8 cellular contexts compared by ENCODE assay signal in genomic region chr2:48530033-48530804, GRCh38. TPM values are rescaled to one million over a fixed set of nuclear protein-coding genes. Genes with fewer than 3 reads are reported as not detected.
DNase-seq lines count a peak whose midpoint lies in the region; FAIRE-seq and TF ChIP-seq lines count a peak whose summit lies in the region.

A gene with protein sequence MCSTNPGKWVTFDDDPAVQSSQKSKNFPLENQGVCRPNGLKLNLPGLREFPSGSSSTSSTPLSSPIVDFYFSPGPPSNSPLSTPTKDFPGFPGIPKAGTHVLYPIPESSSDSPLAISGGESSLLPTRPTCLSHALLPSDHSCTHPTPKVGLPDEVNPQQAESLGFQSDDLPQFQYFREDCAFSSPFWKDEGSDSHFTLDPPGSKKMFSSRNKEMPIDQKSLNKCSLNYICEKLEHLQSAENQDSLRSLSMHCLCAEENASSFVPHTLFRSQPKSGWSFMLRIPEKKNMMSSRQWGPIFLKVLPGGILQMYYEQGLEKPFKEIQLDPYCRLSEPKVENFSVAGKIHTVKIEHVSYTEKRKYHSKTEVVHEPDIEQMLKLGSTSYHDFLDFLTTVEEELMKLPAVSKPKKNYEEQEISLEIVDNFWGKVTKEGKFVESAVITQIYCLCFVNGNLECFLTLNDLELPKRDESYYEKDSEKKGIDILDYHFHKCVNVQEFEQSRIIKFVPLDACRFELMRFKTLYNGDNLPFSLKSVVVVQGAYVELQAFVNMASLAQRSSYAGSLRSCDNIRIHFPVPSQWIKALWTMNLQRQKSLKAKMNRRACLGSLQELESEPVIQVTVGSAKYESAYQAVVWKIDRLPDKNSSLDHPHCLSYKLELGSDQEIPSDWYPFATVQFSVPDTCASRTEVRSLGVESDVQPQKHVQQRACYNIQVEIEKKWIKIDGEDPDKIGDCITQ (plus strand): TSS chr2:48530154. CDS start chr2:48580634, 50,480 bp downstream.

- FAIRE-seq in small intestine (lab: Jason Lieb, UNC) = no peak

- no peaks in the 10 kb centered on the region; the same call in 1 of the 2 replicates for H3K36me3 ChIP-seq in HAP-1 (replicated peaks)
- H3K36me3 ChIP-seq in SK-N-SH (replicated peaks in 1 of 2; ENCODE audit: control insufficient read depth in 1 of 2, insufficient read depth in 2 of 2, low read length in 1 of 2) = no peaks in the 10 kb centered on the region
- no peaks in the 10 kb centered on the region for H3K36me3 ChIP-seq in small intestine (ENCODE audit: control insufficient read depth in 2 of 2, insufficient read depth in 2 of 2, low read length in 2 of 2)

- POLR2A ChIA-PET in SK-N-SH (lab: Yijun Ruan, JAX) = no interaction called here

- H3K4me3 ChIP-seq in HAP-1 (peak within 1 kb of the TSS; percentile 67), SK-N-SH (ENCODE audit: low read depth in 2 of 2, low read length in 1 of 2) (peak within 1 kb of the TSS; percentile 70 to 92), astrocyte of the spinal cord (ENCODE audit: low read depth, low read length) (peak within 1 kb of the TSS; percentile 68), small intestine (ENCODE audit: low read depth in 1 of 2, low read length in 2 of 2) (peak within 1 kb of the TSS; percentile 61 to 69)

- H3F3A ChIP-seq in SK-N-SH (replicated peaks; ENCODE audit: insufficient read depth) = peaks cover 30% of the 10 kb centered on the region

- H3K27ac ChIP-seq in SK-N-SH (ENCODE audit: low read depth in 2 of 2, low read length in 1 of 2) (peak within 1 kb of the TSS; percentile 82 to 91), small intestine (ENCODE audit: low read depth in 1 of 2, low read length in 1 of 2) (peak within 1 kb of the TSS in 1 of 2 donors; percentile 74)

- peaks cover 17% of the 10 kb centered on the region; the same call in 1 of the 2 replicates for H3K79me2 ChIP-seq in SK-N-SH (ENCODE audit: insufficient read depth)

- WGBS in SK-N-SH (ENCODE audit: low lambda C conversion rate) = 2% methylated on average over 44 of the region's 62 CpGs
- 1 to 2% (median 1%) methylated on average over 43 to 59 of the region's 62 CpGs for WGBS in small intestine, 3 donors

- CTCF ChIA-PET in SK-N-SH (lab: Yijun Ruan, JAX) = interaction anchor here (1.0 to 2.6 kb wide), 3 partner anchors 10 to 59 kb away, joined by 3 to 7 read pairs (median 4); no protein-coding TSS in a partner anchor

- TF ChIP-seq CTCF in SK-N-SH (IDR thresholded peaks at IDR 0.05) (peak; percentile 28), astrocyte of the spinal cord (IDR thresholded peaks at IDR 0.05; ENCODE audit: low read depth, low read length) (no peak)

- H3K9me3 ChIP-seq in HAP-1 (no peaks in the 10 kb centered on the region), SK-N-SH (no peaks in the 10 kb centered on the region), small intestine (ENCODE audit: control insufficient read depth, low read depth) (no peaks in the 10 kb centered on the region)

- H3K4me2 ChIP-seq in SK-N-SH = peak within 1 kb of the TSS; percentile 96

- H4K20me1 ChIP-seq in SK-N-SH (ENCODE audit: insufficient read depth) = no peaks in the 10 kb centered on the region

- no peaks in the 10 kb centered on the region for H3K9me2 ChIP-seq in SK-N-SH

- H3K4me1 ChIP-seq in HAP-1 = peaks cover 19% of the 10 kb centered on the region
- H3K4me1 ChIP-seq in SK-N-SH (ENCODE audit: control insufficient read depth in 1 of 2, insufficient read depth in 2 of 2, low read depth in 1 of 2, low read length in 1 of 2) = peaks cover 4 to 15% of the 10 kb centered on the region in 2 experiments; a peak in 3 of 4 replicates
- peaks cover 0 to 6% of the 10 kb centered on the region in 2 donors for H3K4me1 ChIP-seq in small intestine (ENCODE audit: control insufficient read depth in 2 of 2, insufficient read depth in 1 of 2, low read depth in 1 of 2, low read length in 1 of 2)

- no peaks in the 10 kb centered on the region for H3K27me3 ChIP-seq in HAP-1 (ENCODE audit: low read depth)
- H3K27me3 ChIP-seq in SK-N-SH (ENCODE audit: insufficient read depth) = no peaks in the 10 kb centered on the region
- no peaks in the 10 kb centered on the region for H3K27me3 ChIP-seq in small intestine (ENCODE audit: control insufficient read depth in 2 of 2, insufficient read depth in 2 of 2, low read length in 2 of 2)

- peak within 1 kb of the TSS; percentile 93 for H3K9ac ChIP-seq in SK-N-SH

- DNase-seq in Daoy (ENCODE audit: low read depth) = peak; percentile 49
- DNase-seq in HAP-1 (ENCODE audit: low spot score in 2 of 2) = peak in 1 of 2 experiments; percentile 72
- peak; percentile 79 for DNase-seq in SK-N-SH
- peak; percentile 38 for DNase-seq in astrocyte of the spinal cord (ENCODE audit: low read depth, low spot score)
- DNase-seq in iPS-NIHi7 (ENCODE audit: extremely low spot score) = peak; percentile 72
- no peak for DNase-seq in small intestine
- no peak for DNase-seq in NCI-H524 (lab: John Stamatoyannopoulos, UW)
- DNase-seq in amniotic stem cell (lab: John Stamatoyannopoulos, UW) = no peak

- no peak for TF ChIP-seq RAD21 in SK-N-SH (IDR thresholded peaks at IDR 0.05; ENCODE audit: low read length)

- H2AFZ ChIP-seq in SK-N-SH (ENCODE audit: low read depth) = peak within 1 kb of the TSS; percentile 99

- in situ Hi-C loops in HAP-1 (cut with MboI; ENCODE audit: low sequenced_read_pairs) = no loop called here
- in situ Hi-C loops in astrocyte of the spinal cord (cut with HindIII; ENCODE audit: low sequenced_read_pairs) = no loop called here

- no peak for TF ChIP-seq EP300 in SK-N-SH (IDR thresholded peaks at IDR 0.05; ENCODE audit: borderline replicate concordance in 1 of 2, low read depth in 1 of 2, low read length in 1 of 2)

TF ChIP-seq in SK-N-SH, 30 proteins besides CTCF, POLR2A, EP300 and RAD21:
- TF ChIP-seq PBX3 (IDR thresholded peaks at IDR 0.05) (no peak), ELF1 (IDR thresholded peaks at IDR 0.05) (no peak), FOXJ3 (CRISPR knock-in tag; IDR thresholded peaks at IDR 0.05) (no peak), MXI1 (IDR thresholded peaks at IDR 0.05; ENCODE audit: low read depth, low read length) (no peak; the same call in 1 of the 2 replicates), MEF2A (IDR thresholded peaks at IDR 0.05; ENCODE audit: borderline replicate concordance, low read depth) (no peak), ZBTB33 (IDR thresholded peaks at IDR 0.05; ENCODE audit: borderline replicate concordance, low read depth) (no peak), YY1 (IDR thresholded peaks at IDR 0.05; ENCODE audit: low read depth) (no peak), EZH2phosphoT487 (IDR thresholded peaks at IDR 0.05; ENCODE audit: borderline replicate concordance, low read depth) (no peak)
- TF ChIP-seq, protein P1, sequence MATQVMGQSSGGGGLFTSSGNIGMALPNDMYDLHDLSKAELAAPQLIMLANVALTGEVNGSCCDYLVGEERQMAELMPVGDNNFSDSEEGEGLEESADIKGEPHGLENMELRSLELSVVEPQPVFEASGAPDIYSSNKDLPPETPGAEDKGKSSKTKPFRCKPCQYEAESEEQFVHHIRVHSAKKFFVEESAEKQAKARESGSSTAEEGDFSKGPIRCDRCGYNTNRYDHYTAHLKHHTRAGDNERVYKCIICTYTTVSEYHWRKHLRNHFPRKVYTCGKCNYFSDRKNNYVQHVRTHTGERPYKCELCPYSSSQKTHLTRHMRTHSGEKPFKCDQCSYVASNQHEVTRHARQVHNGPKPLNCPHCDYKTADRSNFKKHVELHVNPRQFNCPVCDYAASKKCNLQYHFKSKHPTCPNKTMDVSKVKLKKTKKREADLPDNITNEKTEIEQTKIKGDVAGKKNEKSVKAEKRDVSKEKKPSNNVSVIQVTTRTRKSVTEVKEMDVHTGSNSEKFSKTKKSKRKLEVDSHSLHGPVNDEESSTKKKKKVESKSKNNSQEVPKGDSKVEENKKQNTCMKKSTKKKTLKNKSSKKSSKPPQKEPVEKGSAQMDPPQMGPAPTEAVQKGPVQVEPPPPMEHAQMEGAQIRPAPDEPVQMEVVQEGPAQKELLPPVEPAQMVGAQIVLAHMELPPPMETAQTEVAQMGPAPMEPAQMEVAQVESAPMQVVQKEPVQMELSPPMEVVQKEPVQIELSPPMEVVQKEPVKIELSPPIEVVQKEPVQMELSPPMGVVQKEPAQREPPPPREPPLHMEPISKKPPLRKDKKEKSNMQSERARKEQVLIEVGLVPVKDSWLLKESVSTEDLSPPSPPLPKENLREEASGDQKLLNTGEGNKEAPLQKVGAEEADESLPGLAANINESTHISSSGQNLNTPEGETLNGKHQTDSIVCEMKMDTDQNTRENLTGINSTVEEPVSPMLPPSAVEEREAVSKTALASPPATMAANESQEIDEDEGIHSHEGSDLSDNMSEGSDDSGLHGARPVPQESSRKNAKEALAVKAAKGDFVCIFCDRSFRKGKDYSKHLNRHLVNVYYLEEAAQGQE (IDR thresholded peaks at IDR 0.05; ENCODE audit: low read depth, low read length) = no peak

RNA-seq across cellular contexts. Expression of the gene that starts here (rescaled TPM):
- total RNA-seq in Daoy (2014; rRNA removed; shearing (Covaris generic)) = 1.7 and 3.3 TPM in 2 replicates
- polyA plus RNA-seq in SK-N-SH (2012; rRNA removed) (4.2 and 5.7 TPM in 2 replicates), small intestine (1 to 10 TPM in 2 of 3 donors, under 1 TPM in 1; 0.45 to 4.7 (median 1.4) TPM)
- 5.5 and 6.0 TPM in 2 replicates for polyA plus RNA-seq in SK-N-SH (2012; cell fraction: cytosol; rRNA removed)
- 4.2 and 7.5 TPM in 2 replicates for polyA plus RNA-seq in SK-N-SH (2012; cell fraction: nucleus; rRNA removed)

Comparison
In these comparisons a context has a peak if more than half of its experiments do, and no peak if none do; other contexts are left out.
1. DNase-seq: peak in Daoy (single experiment), SK-N-SH (single experiment), astrocyte of the spinal cord (single experiment) and iPS-NIHi7 (single experiment); none in small intestine (single experiment), NCI-H524 (0 of 2) and amniotic stem cell (single experiment).
2. Peak in every context shown above with its lines, with median percentiles within 50 percentile points of each other: H3K4me3 ChIP-seq.